8 cellular contexts compared by ENCODE assay signal in genomic region chr2:8543065-8543411, GRCh38.
DNase-seq lines count a peak whose midpoint lies in the region; TF ChIP-seq lines count a peak whose summit lies in the region.

No MANE protein-coding gene starts in this region.

- no peak for TF ChIP-seq CTCF in GM12865 (IDR thresholded peaks at IDR 0.05; ENCODE audit: insufficient read depth, low read depth, low read length, missing control alignments)
- TF ChIP-seq CTCF in H9 (conservative IDR thresholded peaks at IDR 0.05) = no peak; the same call in 2 of the 3 replicates

- H3K27me3 ChIP-seq in H9 (ENCODE audit: insufficient read depth, low read length) (no peaks in the 10 kb centered on the region), mesenchymal stem cell (ENCODE audit: control insufficient read depth in 1 of 2, insufficient read depth in 1 of 2, low read length in 2 of 2) (peaks cover 0 to 16% of the 10 kb centered on the region in 2 experiments)

- H3K23me2 ChIP-seq in H9 (ENCODE audit: insufficient read length, low read depth, low read length, poor library complexity, severe bottlenecking) = no peaks in the 10 kb centered on the region

- H3K4me3 ChIP-seq in GM12865 (ENCODE audit: low read depth, low read length) (peak overlapping the region; percentile 38), mesenchymal stem cell (ENCODE audit: insufficient read depth in 1 of 2, low read depth in 1 of 2, low read length in 2 of 2) (peak overlapping the region in 1 of 2 experiments; percentile 53)

- H4K8ac ChIP-seq in H9 (replicated peaks; ENCODE audit: insufficient read length, low read depth, low read length) = no peak overlapping the region
- peak overlapping the region; percentile 56 for H4K8ac ChIP-seq in mesenchymal stem cell (ENCODE audit: low read length)

- H2BK20ac ChIP-seq in H9 (ENCODE audit: low read depth, low read length, poor library complexity, severe bottlenecking) = no peak overlapping the region

- no peak overlapping the region for H2BK15ac ChIP-seq in H9 (ENCODE audit: low read depth, low read length)
- H2BK15ac ChIP-seq in mesenchymal stem cell (ENCODE audit: low read depth, poor library complexity, severe bottlenecking) = no peak overlapping the region

- no peak overlapping the region for H2BK12ac ChIP-seq in H9 (ENCODE audit: insufficient read length, low read depth, low read length)
- peak overlapping the region; percentile 47 to 85 for H2BK12ac ChIP-seq in mesenchymal stem cell (ENCODE audit: low read length in 2 of 2)

- H3K4ac ChIP-seq in H9 (ENCODE audit: low read depth, low read length) (no peak overlapping the region), mesenchymal stem cell (ENCODE audit: low read depth in 1 of 2, low read length in 2 of 2) (peak overlapping the region; percentile 47 to 94)

- H4K91ac ChIP-seq in H9 (ENCODE audit: insufficient read length, low read depth, low read length) = no peak overlapping the region
- peak overlapping the region; percentile 40 for H4K91ac ChIP-seq in mesenchymal stem cell (ENCODE audit: low read length)

- H3K36me3 Mint-ChIP-seq in H9 (ENCODE audit: insufficient read depth in 1 of 3, low read depth in 3 of 3) = no peaks in the 10 kb centered on the region

- H3K79me2 ChIP-seq in H9 (ENCODE audit: insufficient read depth, low read length) = no peaks in the 10 kb centered on the region

- no peak for DNase-seq in GM12865 (ENCODE audit: low read depth)
- DNase-seq in H9 = peak; percentile 27
- peak; percentile 53 for DNase-seq in T-helper 22 cell (ENCODE audit: low read depth)
- no peak for DNase-seq in mesenchymal stem cell
- no peak for DNase-seq in NCI-H774 (lab: John Stamatoyannopoulos, UW)
- DNase-seq in NCI-H2081 (lab: John Stamatoyannopoulos, UW) = no peak
- DNase-seq in Kasumi-1 (lab: John Stamatoyannopoulos, UW) = no peak
- no peak for DNase-seq in SIG-M5 (lab: John Stamatoyannopoulos, UW)

- no CpG with 5 or more reads among the region's 7 CpGs for WGBS in H9 (ENCODE audit: extremely low coverage, insufficient read length, low lambda C conversion rate)
- WGBS in mesenchymal stem cell = 87% methylated on average over 7 of the region's 7 CpGs

- no peak overlapping the region for H2AK5ac ChIP-seq in H9 (ENCODE audit: insufficient read length, low read length)
- H2AK5ac ChIP-seq in mesenchymal stem cell (ENCODE audit: low read length, severe bottlenecking) = no peak overlapping the region

- no peak overlapping the region for H4K5ac ChIP-seq in H9 (ENCODE audit: insufficient read length, low read depth, low read length)

- H4K20me1 ChIP-seq in H9 (ENCODE audit: control insufficient read depth, insufficient read depth, insufficient read length) = no peaks in the 10 kb centered on the region

- H3K14ac ChIP-seq in H9 (ENCODE audit: insufficient read depth, low read length) (no peak overlapping the region), mesenchymal stem cell (ENCODE audit: low read length in 2 of 2) (no peak overlapping the region)

- H3K36me3 ChIP-seq in mesenchymal stem cell (ENCODE audit: control insufficient read depth in 1 of 2, insufficient read depth in 2 of 2, low read depth in 1 of 2, low read length in 2 of 2) = no peaks in the 10 kb centered on the region

- H3K4me3 Mint-ChIP-seq in H9 = no peak overlapping the region

- no peaks in the 10 kb centered on the region for H3K4me1 ChIP-seq in H9 (ENCODE audit: insufficient read depth, low read length)
- peaks cover 21% of the 10 kb centered on the region for H3K4me1 ChIP-seq in mesenchymal stem cell (ENCODE audit: control insufficient read depth, insufficient read depth, low read depth, low read length)

- H3K27ac ChIP-seq in H9 (ENCODE audit: insufficient read length, low read depth, low read length) (no peak overlapping the region), mesenchymal stem cell (ENCODE audit: low read length, poor library complexity, severe bottlenecking) (no peak overlapping the region)

- no peak overlapping the region for H3T11ph ChIP-seq in H9 (ENCODE audit: low read length)

- H3K4me2 ChIP-seq in H9 (ENCODE audit: insufficient read depth, insufficient read length, low read length) (no peak overlapping the region), mesenchymal stem cell (ENCODE audit: low read length, poor library complexity, severe bottlenecking) (no peak overlapping the region)

- no peak overlapping the region for H3K18ac ChIP-seq in H9 (ENCODE audit: insufficient read length, low read depth, low read length)
- peak overlapping the region; percentile 61 for H3K18ac ChIP-seq in mesenchymal stem cell (ENCODE audit: low read depth in 1 of 2, low read length in 2 of 2)

- no peak overlapping the region for H2BK120ac ChIP-seq in H9 (ENCODE audit: low read depth, low read length, poor library complexity, severe bottlenecking)
- H2BK120ac ChIP-seq in mesenchymal stem cell (ENCODE audit: low read depth, low read length) = peak overlapping the region; percentile 58

- H3K79me1 ChIP-seq in H9 (ENCODE audit: insufficient read depth, low read depth, low read length, poor library complexity, severe bottlenecking) = no peaks in the 10 kb centered on the region
- no peaks in the 10 kb centered on the region for H3K79me1 ChIP-seq in mesenchymal stem cell (replicated peaks; ENCODE audit: low read length, poor library complexity, severe bottlenecking)

- H2AFZ ChIP-seq in H9 (ENCODE audit: low read length) = no peak overlapping the region
- H2AFZ ChIP-seq in mesenchymal stem cell (ENCODE audit: low read depth, low read length) = no peak overlapping the region

- H3K9me3 Mint-ChIP-seq in H9 = no peaks in the 10 kb centered on the region

- H3K23ac ChIP-seq in H9 (ENCODE audit: insufficient read length, low read depth, low read length) (no peak overlapping the region), mesenchymal stem cell (ENCODE audit: low read length in 2 of 2) (no peak overlapping the region)

- H3K27ac Mint-ChIP-seq in H9 = no peak overlapping the region

- H3K9ac ChIP-seq in H9 (ENCODE audit: extremely low read depth, insufficient read length, low read length) (no peak overlapping the region), mesenchymal stem cell (ENCODE audit: low read length) (peak overlapping the region; percentile 61)

- H2BK5ac ChIP-seq in H9 (ENCODE audit: insufficient read length, low read length) (no peak overlapping the region), mesenchymal stem cell (ENCODE audit: low read depth, low read length, poor library complexity, severe bottlenecking) (no peak overlapping the region)

- peaks cover 11 to 15% of the 10 kb centered on the region in 2 experiments for H3K4me1 Mint-ChIP-seq in H9

- H3K56ac ChIP-seq in H9 (ENCODE audit: insufficient read length, low read depth, low read length) = no peak overlapping the region

- H3K9me3 ChIP-seq in H9 (ENCODE audit: control insufficient read depth, low read depth, low read length) (no peaks in the 10 kb centered on the region), mesenchymal stem cell (ENCODE audit: control insufficient read depth, low read length) (no peaks in the 10 kb centered on the region)

- H3K27me3 Mint-ChIP-seq in H9 (ENCODE audit: low read depth) = peaks cover 3% of the 10 kb centered on the region; the same call in 1 of the 2 replicates

Comparison
In these comparisons a context has a peak if more than half of its experiments do, and no peak if none do; other contexts are left out.
1. DNase-seq: peak in H9 (single experiment) and T-helper 22 cell (single experiment); none in GM12865 (single experiment), mesenchymal stem cell (single experiment), NCI-H774 (single experiment), NCI-H2081 (0 of 2), Kasumi-1 (0 of 2) and SIG-M5 (single experiment).